In genomic region chr3:66195347-66195783, GRCh38 we compare ENCODE assay signal across 9 cellular contexts. TPM values are rescaled to one million over a fixed set of nuclear protein-coding genes. Genes with fewer than 3 reads are reported as not detected.
DNase-seq lines count a peak whose midpoint lies in the region; TF ChIP-seq lines count a peak whose summit lies in the region.
"Had no signal": no experiment of that assay in that cellular context is flagged by ENCODE, and none has a peak within 500 bp of the region (broad histone marks: within the 10 kb centered on the region; RNA-seq: fewer than 3 reads in every experiment).

No MANE protein-coding gene starts in this region.

- H3K4me1 ChIP-seq in neural progenitor cell: peaks cover 11% of the 10 kb centered on the region
- H3K4me1 ChIP-seq: A549 had no signal

- no peaks in the 10 kb centered on the region for H3K9me3 ChIP-seq in neural progenitor cell (ENCODE audit: low read depth)
- H3K9me3 ChIP-seq: A549 had no signal

- peak; percentile 79 to 88 for DNase-seq in NCI-H2081 (lab: John Stamatoyannopoulos, UW)
- DNase-seq in NCI-H2081 treated with DMSO at 0.1 percent for 48 hours (lab: John Stamatoyannopoulos, UW): no peak
- peak; percentile 74 for DNase-seq in SK-N-DZ (ENCODE audit: low spot score)
- peak; percentile 63 for DNase-seq in fibroblast of the aortic adventitia (ENCODE audit: low read depth)
- peak; percentile 89 for DNase-seq in neural progenitor cell (ENCODE audit: low spot score)
- DNase-seq in central memory CD4-positive, alpha-beta T cell: no peak
- DNase-seq in effector CD8-positive, alpha-beta T cell (lab: John Stamatoyannopoulos, UW): no peak
- no peak for DNase-seq in NK-92 (lab: John Stamatoyannopoulos, UW; ENCODE audit: unreplicated experiment)

- H2AFZ ChIP-seq in neural progenitor cell (replicated peaks): peak overlapping the region; percentile 43

- no peaks in the 10 kb centered on the region for H3K36me3 ChIP-seq in neural progenitor cell

- TF ChIP-seq CTCF in fibroblast of the aortic adventitia (IDR thresholded peaks at IDR 0.05; ENCODE audit: insufficient read depth, low read length) (peak; percentile 39), neural progenitor cell (IDR thresholded peaks at IDR 0.05) (no peak)

- no peaks in the 10 kb centered on the region for H4K20me1 ChIP-seq in neural progenitor cell (ENCODE audit: low read depth)

- H3F3A ChIP-seq in neural progenitor cell (ENCODE audit: low read depth): peaks cover 52% of the 10 kb centered on the region

- H3K9me3 Mint-ChIP-seq in neural progenitor cell: no peaks in the 10 kb centered on the region

- H3K79me2 ChIP-seq in neural progenitor cell (ENCODE audit: low read depth): no peaks in the 10 kb centered on the region

- H3K4me1 Mint-ChIP-seq in neural progenitor cell: peaks cover 16% of the 10 kb centered on the region

- H3K27ac ChIP-seq in neural progenitor cell: no peak overlapping the region
- H3K27ac ChIP-seq: A549 had no signal

- H3K9ac ChIP-seq in neural progenitor cell: no peak overlapping the region

- peaks cover 16% of the 10 kb centered on the region for H3K27me3 Mint-ChIP-seq in neural progenitor cell (ENCODE audit: insufficient read depth, low read depth)

- no peaks in the 10 kb centered on the region for H3K36me3 Mint-ChIP-seq in neural progenitor cell

- peak overlapping the region; percentile 52 for H3K4me2 ChIP-seq in neural progenitor cell
- H3K4me2 ChIP-seq: A549 had no signal

- peak overlapping the region; percentile 71 for H3K4me3 Mint-ChIP-seq in neural progenitor cell

- H3K27ac Mint-ChIP-seq in neural progenitor cell: peak overlapping the region; percentile 86

- H3K4me3 ChIP-seq in fibroblast of the aortic adventitia (ENCODE audit: low read depth, low read length) (peak overlapping the region; percentile 40), neural progenitor cell (peak overlapping the region; percentile 8)
- H3K4me3 ChIP-seq: A549 had no signal

- no peaks in the 10 kb centered on the region for H3K27me3 ChIP-seq in neural progenitor cell

RNA-seq across cellular contexts. Expression of gene SLC25A26, which starts 25.4 kb away (rescaled TPM):
- polyA plus RNA-seq in SK-N-DZ (2014; cell fraction: cytosol; rRNA removed): 23.0 and 24.0 TPM in 2 replicates
- polyA plus RNA-seq in SK-N-DZ (2014; cell fraction: nucleus; rRNA removed): 12.5 and 15.5 TPM in 2 replicates
- total RNA-seq in fibroblast of the aortic adventitia (ENCODE audit: low replicate concordance) (14.0 and 30.8 TPM in 2 replicates), neural progenitor cell (ENCODE audit: low replicate concordance) (17.0 and 21.9 TPM in 2 replicates)

Comparison
In these comparisons a context has a peak if more than half of its experiments do, and no peak if none do; other contexts are left out.
1. DNase-seq: peak in NCI-H2081 (2 of 2), SK-N-DZ (single experiment), fibroblast of the aortic adventitia (single experiment) and neural progenitor cell (single experiment); none in NCI-H2081 treated with DMSO at 0.1 percent for 48 hours (single experiment), central memory CD4-positive, alpha-beta T cell (single experiment), effector CD8-positive, alpha-beta T cell (single experiment) and NK-92 (single experiment).